16 cellular contexts compared by ENCODE assay signal in the genomic region with DNA sequence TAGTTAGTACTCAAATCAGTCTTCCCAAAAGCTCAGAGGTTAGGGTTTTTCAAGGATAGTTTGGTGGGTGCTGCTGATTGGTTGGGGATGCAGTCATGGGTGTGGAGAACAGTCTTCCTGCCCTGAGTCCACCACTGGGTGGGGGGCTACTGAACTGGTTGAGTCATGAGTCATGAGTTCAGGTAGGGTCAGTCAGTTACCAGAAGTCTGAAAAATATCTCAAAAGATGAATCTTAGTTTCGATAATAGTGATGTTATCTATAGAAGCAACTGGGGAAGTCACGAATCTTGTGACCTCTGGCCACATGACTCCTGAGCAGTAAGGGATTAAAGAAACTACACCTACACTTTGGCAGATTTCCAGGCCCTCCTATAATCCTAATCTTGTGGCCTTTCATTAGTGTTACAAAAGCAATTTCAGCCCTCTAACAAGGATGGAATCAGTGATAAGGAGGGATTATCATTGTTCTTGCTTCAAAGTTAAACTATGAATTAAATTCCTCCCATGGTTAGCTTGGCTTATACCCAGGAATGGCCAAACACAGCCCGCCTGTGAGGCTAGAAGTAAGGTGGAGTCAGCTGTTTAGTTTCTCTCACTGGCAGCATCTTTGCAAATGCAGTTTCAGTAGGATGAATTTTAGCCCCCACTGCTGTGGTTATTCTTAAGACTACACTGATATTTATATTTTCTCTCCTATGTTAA. TPM values are rescaled to one million over a fixed set of nuclear protein-coding genes. Genes with fewer than 3 reads are reported as not detected.
DNase-seq lines count a peak whose midpoint lies in the region; ATAC-seq, FAIRE-seq and TF ChIP-seq lines count a peak whose summit lies in the region.
"Had no signal": no experiment of that assay in that cellular context is flagged by ENCODE, and none has a peak within 500 bp of the region (broad histone marks: within the 10 kb centered on the region; RNA-seq: fewer than 3 reads in every experiment).

No MANE protein-coding gene starts in this region.

- no peaks in the 10 kb centered on the region for H3K9me3 ChIP-seq in GM12878 (replicated peaks; ENCODE audit: control insufficient read depth, insufficient read depth, low read length)
- H3K9me3 ChIP-seq: left ventricle myocardium inferior, spleen had no signal

- H3K9ac ChIP-seq in GM12878 (ENCODE audit: control insufficient read depth, insufficient read depth, low read length) = no peak overlapping the region

- H3K27me3 ChIP-seq in GM12878 (replicated peaks in 1 of 2; ENCODE audit: control insufficient read depth in 2 of 2, insufficient read depth in 2 of 2, low read length in 1 of 2) = no peaks in the 10 kb centered on the region
- H3K27me3 ChIP-seq: spleen had no signal

- in situ Hi-C loops in GM12878 (cut with MboI) = no loop called here

- no peaks in the 10 kb centered on the region for H3K4me1 Mint-ChIP-seq in activated T-cell treated with anti-CD3 and anti-CD28 coated beads, Interleukin-2, amount 50 U/mL, for 4 hours (ENCODE audit: low read depth)

- 0 out of 4 replicates have a peak, but pooled peaks of 1 of the 2 experiments have one; percentile 46 for TF ChIP-seq EP300 in GM12878 (IDR thresholded peaks at IDR 0.05; ENCODE audit: borderline replicate concordance in 1 of 2, control insufficient read depth in 1 of 2, low read depth in 2 of 2, low read length in 2 of 2)

- H2AFZ ChIP-seq in GM12878 (ENCODE audit: control insufficient read depth, low read depth, low read length) = peak overlapping the region; percentile 54

- H3K4me1 ChIP-seq in GM12878 (ENCODE audit: control insufficient read depth, insufficient read depth, low read length) = peaks cover 11% of the 10 kb centered on the region
- H3K4me1 ChIP-seq: left ventricle myocardium inferior, spleen had no signal

- SMC1A ChIA-PET in GM12878 (lab: Charles Lee; ENCODE audit: uncharacterized antibody, unreplicated experiment) = interaction anchor here (1.0 to 1.6 kb wide), 4 partner anchors 13 to 53 kb away, joined by 3 to 4 read pairs (median 4); no protein-coding TSS in a partner anchor

- no peaks in the 10 kb centered on the region for H3K27me3 Mint-ChIP-seq in activated T-cell treated with anti-CD3 and anti-CD28 coated beads, Interleukin-2, amount 50 U/mL, for 4 hours (ENCODE audit: low read depth)
- H3K27me3 Mint-ChIP-seq: brain had no signal

- no peaks in the 10 kb centered on the region for H3K36me3 ChIP-seq in GM12878 (ENCODE audit: control insufficient read depth in 2 of 2, insufficient read depth in 2 of 2, low read length in 1 of 2)
- H3K36me3 ChIP-seq: left ventricle myocardium inferior, spleen had no signal

- no peak overlapping the region for H3K4me3 ChIP-seq in GM12878
- H3K4me3 ChIP-seq: left ventricle myocardium inferior, spleen had no signal

- no peak for TF ChIP-seq POLR2A in GM12878 (IDR thresholded peaks at IDR 0.05; ENCODE audit: low read depth, low read length)

- intact Hi-C loops in GM12878 (cut with micrococcal nuclease; ENCODE audit: unreplicated experiment) = no loop called here

- CTCF ChIA-PET in GM12878 (lab: Yijun Ruan, JAX) = interaction anchor here (1.0 to 1.5 kb wide), 4 partner anchors 11 to 901 kb away, joined by 3 to 4 read pairs (median 3); no protein-coding TSS in a partner anchor

- H3K9me3 Mint-ChIP-seq in activated T-cell treated with anti-CD3 and anti-CD28 coated beads, Interleukin-2, amount 50 U/mL, for 4 hours = no peaks in the 10 kb centered on the region
- H3K9me3 Mint-ChIP-seq: brain had no signal

- peak overlapping the region; percentile 46; the same call in 1 of the 2 replicates for H3K27ac ChIP-seq in GM12878 (ENCODE audit: control insufficient read depth, insufficient read depth)
- H3K27ac ChIP-seq: left ventricle myocardium inferior, spleen had no signal

- no peak overlapping the region for H3K4me3 Mint-ChIP-seq in activated T-cell treated with anti-CD3 and anti-CD28 coated beads, Interleukin-2, amount 50 U/mL, for 4 hours
- H3K4me3 Mint-ChIP-seq: brain had no signal

- peak overlapping the region; percentile 75 for H3K4me2 ChIP-seq in GM12878 (ENCODE audit: control insufficient read depth, insufficient read depth)

- H3K79me2 ChIP-seq in GM12878 (ENCODE audit: control insufficient read depth, insufficient read depth, low read length) = no peaks in the 10 kb centered on the region

- ATAC-seq in GM18517 (IDR thresholded peaks at IDR 0.05; ENCODE audit: unreplicated experiment) = peak; percentile 54
- peak; percentile 58 for ATAC-seq in GM21786 (IDR thresholded peaks at IDR 0.05; ENCODE audit: unreplicated experiment)
- peak; percentile 31 for ATAC-seq in HG03175 (IDR thresholded peaks at IDR 0.05; ENCODE audit: unreplicated experiment)
- peak; percentile 86 for ATAC-seq in GM12878
- ATAC-seq in activated T-cell treated with anti-CD3 and anti-CD28 coated beads, Interleukin-2, amount 50 U/mL, for 4 hours = no peak

- RAD21 ChIA-PET in GM12878 (lab: Charles Lee; ENCODE audit: unreplicated experiment) = interaction anchor here (0.6 kb wide), 1 partner anchor 763 kb away, joined by 4 read pairs; no protein-coding TSS in a partner anchor

- no peak for FAIRE-seq in GM12878 (lab: Jason Lieb, UNC)
- FAIRE-seq: endometrium, GM12891 had no signal

- BruUV-seq in GM12878 (replicated peaks; lab: Mats Ljungman, UMichigan) = no TSS peak

- DNase-seq in GM12878 (ENCODE audit: low read depth, low spot score) = peak; percentile 19
- no peak for DNase-seq in kidney tubule cell (ENCODE audit: low spot score)
- no peak for DNase-seq in activated T-cell treated with anti-CD3 and anti-CD28 coated beads, Interleukin-2, amount 50 U/mL, for 4 hours
- DNase-seq in NOMO-1 treated with dmso at 0.1 percent for 144 hours (lab: John Stamatoyannopoulos, UW; ENCODE audit: unreplicated experiment) = no peak
- DNase-seq in superior temporal gyrus (ENCODE audit: extremely low spot score) = no peak
- DNase-seq: activated CD4-positive, alpha-beta T cell treated with anti-CD3 and anti-CD28 coated beads for 4 hours; KG1; left ventricle myocardium inferior; spleen had no signal

- TF ChIP-seq CTCF in GM12878 (IDR thresholded peaks at IDR 0.05 in 2 of 3, conservative IDR thresholded peaks at IDR 0.05 in 1 of 3; ENCODE audit: control insufficient read depth in 2 of 3, extremely low read depth in 1 of 3, insufficient read depth in 1 of 3, low read depth in 3 of 3, low read length in 3 of 3) = no peak

- TF ChIP-seq RAD21 in GM12878 (IDR thresholded peaks at IDR 0.05; ENCODE audit: insufficient read depth, low read depth, low read length) = no peak

- POLR2A ChIA-PET in GM12878 (lab: Charles Lee) = no interaction called here

- 16% methylated on average over 3 of the region's 3 CpGs for WGBS in GM12878 (ENCODE audit: insufficient coverage, insufficient replicate concordance, low lambda C conversion rate, missing lambda C conversion rate)

- no peaks in the 10 kb centered on the region for H4K20me1 ChIP-seq in GM12878 (ENCODE audit: control insufficient read depth, insufficient read depth)

- H3K36me3 Mint-ChIP-seq in activated T-cell treated with anti-CD3 and anti-CD28 coated beads, Interleukin-2, amount 50 U/mL, for 4 hours (ENCODE audit: insufficient read depth) = no peaks in the 10 kb centered on the region
- H3K36me3 Mint-ChIP-seq: brain had no signal

TF ChIP-seq in GM12878, 131 proteins besides CTCF, POLR2A, EP300 and RAD21 (continues in another document):
- TF ChIP-seq BCL11A (IDR thresholded peaks at IDR 0.05; ENCODE audit: low read depth, low read length) = 0 out of 2 replicates have a peak, but pooled peaks have one; percentile 5
- TF ChIP-seq RELA (IDR thresholded peaks at IDR 0.05; ENCODE audit: borderline replicate concordance, partially characterized antibody) = no peak
- TF ChIP-seq, protein P1, sequence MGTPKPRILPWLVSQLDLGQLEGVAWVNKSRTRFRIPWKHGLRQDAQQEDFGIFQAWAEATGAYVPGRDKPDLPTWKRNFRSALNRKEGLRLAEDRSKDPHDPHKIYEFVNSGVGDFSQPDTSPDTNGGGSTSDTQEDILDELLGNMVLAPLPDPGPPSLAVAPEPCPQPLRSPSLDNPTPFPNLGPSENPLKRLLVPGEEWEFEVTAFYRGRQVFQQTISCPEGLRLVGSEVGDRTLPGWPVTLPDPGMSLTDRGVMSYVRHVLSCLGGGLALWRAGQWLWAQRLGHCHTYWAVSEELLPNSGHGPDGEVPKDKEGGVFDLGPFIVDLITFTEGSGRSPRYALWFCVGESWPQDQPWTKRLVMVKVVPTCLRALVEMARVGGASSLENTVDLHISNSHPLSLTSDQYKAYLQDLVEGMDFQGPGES (IDR thresholded peaks at IDR 0.05) = no peak
- TF ChIP-seq SRF (IDR thresholded peaks at IDR 0.05; ENCODE audit: low read depth in 2 of 2, low read length in 2 of 2) = no peak
- TF ChIP-seq SREBF1 (IDR thresholded peaks at IDR 0.05; ENCODE audit: low read length) = no peak
- TF ChIP-seq, protein P2, sequence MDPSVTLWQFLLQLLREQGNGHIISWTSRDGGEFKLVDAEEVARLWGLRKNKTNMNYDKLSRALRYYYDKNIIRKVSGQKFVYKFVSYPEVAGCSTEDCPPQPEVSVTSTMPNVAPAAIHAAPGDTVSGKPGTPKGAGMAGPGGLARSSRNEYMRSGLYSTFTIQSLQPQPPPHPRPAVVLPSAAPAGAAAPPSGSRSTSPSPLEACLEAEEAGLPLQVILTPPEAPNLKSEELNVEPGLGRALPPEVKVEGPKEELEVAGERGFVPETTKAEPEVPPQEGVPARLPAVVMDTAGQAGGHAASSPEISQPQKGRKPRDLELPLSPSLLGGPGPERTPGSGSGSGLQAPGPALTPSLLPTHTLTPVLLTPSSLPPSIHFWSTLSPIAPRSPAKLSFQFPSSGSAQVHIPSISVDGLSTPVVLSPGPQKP (IDR thresholded peaks at IDR 0.05; ENCODE audit: low read depth, low read length) = no peak
- TF ChIP-seq ZNF274 (IDR thresholded peaks at IDR 0.05; ENCODE audit: insufficient read depth, insufficient read length) = no peak

RNA-seq across cellular contexts. Expression of a gene that starts 33.3 kb away (rescaled TPM):
- not detected in 2 replicates for total RNA-seq in GM12878 (2013; cell fraction: nucleolus; rRNA removed)
- not detected in 2 replicates for total RNA-seq in GM12878 (2014; rRNA removed)
- not detected in 2 replicates for total RNA-seq in GM12878 (2014; rRNA removed; fragmentation: Illumina TruSeq; extraction: Trizol)
- not detected in 2 replicates for total RNA-seq in GM12878 (2021)
- polyA plus RNA-seq in GM12878 (2011; ENCODE audit: low read depth) = not detected
- 0.03 TPM in 1 of 2 replicates, not detected in the other for polyA plus RNA-seq in GM12878 (2011; rRNA removed)
- not detected in 2 replicates for polyA plus RNA-seq in GM12878 (2011; cell fraction: cytosol; rRNA removed)
- not detected in 2 replicates for polyA plus RNA-seq in GM12878 (2011; cell fraction: nucleus; rRNA removed)
- not detected in 2 replicates for polyA plus RNA-seq in GM12878 (2012)
- polyA plus RNA-seq in GM12878 (2014; fragmentation: Illumina TruSeq; extraction: Trizol) = not detected in 2 replicates
- not detected for polyA plus RNA-seq in GM12878 (2014; fragmentation: Nextera tagmentation; extraction: Ambion mirVana)
- polyA plus RNA-seq in GM12878 (2014; rRNA removed) = not detected in 2 replicates
- not detected for polyA plus RNA-seq in GM12878 (2016; fragmentation: Nextera tagmentation; extraction: Ambion mirVana)
- not detected in 2 replicates for polyA minus RNA-seq in GM12878 (2011; rRNA and poly(A)+ RNA removed)
- polyA minus RNA-seq in GM12878 (2011; cell fraction: cytosol; rRNA and poly(A)+ RNA removed) = not detected in 2 replicates
- polyA minus RNA-seq in GM12878 (2011; cell fraction: nucleus; rRNA and poly(A)+ RNA removed) = not detected in 2 replicates
- not detected for total RNA-seq in activated T-cell treated with anti-CD3 and anti-CD28 coated beads, Interleukin-2, amount 50 U/mL, for 4 hours
- total RNA-seq: T-helper 1 cell treated with Interleukin-12 subunit alpha and Interleukin-12 subunit beta and Interleukin-4 antibody, amounts not matched to agents 30 ng/mL and 1 ng/mL, for 36 hours had no signal

Comparison
In these comparisons a context has a peak if more than half of its experiments do, and no peak if none do; other contexts are left out.
1. ATAC-seq: peak in GM18517 (single experiment), GM21786 (single experiment), HG03175 (single experiment) and GM12878 (single experiment); none in activated T-cell treated with anti-CD3 and anti-CD28 coated beads, Interleukin-2, amount 50 U/mL, for 4 hours (0 of 2).